Comparison of ENCODE assay signal across 8 cellular contexts in the genomic region with DNA sequence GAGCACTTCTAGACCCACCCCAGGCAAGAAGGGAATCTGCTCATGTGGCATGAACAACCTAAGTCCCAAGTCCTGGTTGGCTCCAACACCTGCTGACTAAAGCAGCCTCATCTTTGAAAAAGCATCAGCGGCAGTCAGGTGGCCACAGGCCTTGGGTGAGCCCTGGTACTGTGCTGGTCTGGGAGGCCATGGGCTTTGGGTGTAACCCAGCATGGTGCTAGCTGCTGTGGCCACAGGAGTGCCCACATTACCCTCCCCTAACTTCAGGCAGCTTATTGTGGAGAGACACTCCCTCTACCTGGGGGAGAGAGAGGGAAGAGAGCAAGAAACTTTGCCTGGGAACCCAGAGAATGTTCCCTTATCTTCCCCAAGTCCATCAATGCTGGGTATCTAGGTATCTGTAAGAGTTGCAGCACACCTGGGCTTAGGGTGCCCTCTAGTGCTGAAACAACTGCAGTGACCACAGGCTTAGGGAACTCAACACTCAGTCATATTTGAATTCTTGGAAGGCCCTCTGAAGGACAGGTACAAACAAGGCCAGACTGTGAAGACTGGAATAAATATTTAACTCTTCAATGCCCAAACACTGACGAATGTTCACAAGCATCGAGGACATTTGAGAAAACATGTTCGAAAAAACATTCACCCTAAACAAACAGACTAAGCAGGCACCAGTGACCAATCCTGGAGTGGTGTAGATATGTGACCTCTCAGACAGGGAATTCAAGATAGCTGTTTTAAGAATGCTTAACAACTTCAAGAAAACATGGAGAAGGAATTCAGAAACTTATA.
DNase-seq lines count a peak whose midpoint lies in the region; ATAC-seq and TF ChIP-seq lines count a peak whose summit lies in the region.

No MANE protein-coding gene starts in this region.

- peak in 2 of 9 donors; percentile 17 to 38 for TF ChIP-seq CTCF in heart right ventricle (IDR thresholded peaks at IDR 0.05)

- in situ Hi-C loops in HAP-1 (cut with MboI; ENCODE audit: low sequenced_read_pairs), result no loop called here

- H3K27ac ChIP-seq in SJCRH30 (no peak overlapping the region), iPS DF 6.9 (ENCODE audit: low read length) (no peak overlapping the region), heart right ventricle (no peak overlapping the region)

- ATAC-seq in heart right ventricle, result no peak

- H3K27me3 ChIP-seq in HAP-1 (ENCODE audit: low read depth) (no peaks in the 10 kb centered on the region), SJCRH30 (no peaks in the 10 kb centered on the region), iPS DF 6.9 (ENCODE audit: control insufficient read depth, insufficient read depth, low read length) (no peaks in the 10 kb centered on the region), heart right ventricle (no peaks in the 10 kb centered on the region)

- H3K36me3 ChIP-seq in HAP-1 (replicated peaks) (peaks cover 52% of the 10 kb centered on the region), SJCRH30 (peaks cover 87% of the 10 kb centered on the region), iPS DF 6.9 (ENCODE audit: control insufficient read depth, insufficient read depth, low read length) (peaks cover 11% of the 10 kb centered on the region), heart right ventricle (peaks cover 0 to 100% (median 68%) of the 10 kb centered on the region in 9 donors)

- WGBS in iPS DF 6.9 (ENCODE audit: insufficient coverage, insufficient read length), result no CpG with 5 or more reads among the region's 4 CpGs
- 95 to 97% methylated on average over 4 of the region's 4 CpGs for WGBS in heart right ventricle, 2 donors

- H3K4me1 ChIP-seq in HAP-1, result no peaks in the 10 kb centered on the region
- no peaks in the 10 kb centered on the region for H3K4me1 ChIP-seq in SJCRH30
- no peaks in the 10 kb centered on the region for H3K4me1 ChIP-seq in iPS DF 6.9 (ENCODE audit: control insufficient read depth, insufficient read depth, low read length)
- H3K4me1 ChIP-seq in heart right ventricle, result no peaks in the 10 kb centered on the region

- H3K9me3 ChIP-seq in HAP-1, result no peaks in the 10 kb centered on the region
- H3K9me3 ChIP-seq in SJCRH30 (replicated peaks), result peaks cover 10% of the 10 kb centered on the region
- no peaks in the 10 kb centered on the region for H3K9me3 ChIP-seq in iPS DF 6.9 (ENCODE audit: control insufficient read depth, insufficient read depth, low read length)
- peaks cover 0 to 38% (median 17%) of the 10 kb centered on the region in 11 donors for H3K9me3 ChIP-seq in heart right ventricle

- intact Hi-C loops in heart right ventricle (cut with DNase I), result no loop called here

- peak; percentile 21 for DNase-seq in COR-L47 (lab: John Stamatoyannopoulos, UW)
- peak; percentile 6 to 23 for DNase-seq in HAP-1 (ENCODE audit: low spot score in 2 of 2)
- DNase-seq in SJCRH30, result peak; percentile 27 to 46
- DNase-seq in iPS DF 6.9 (ENCODE audit: low read depth, low spot score), result peak; percentile 22
- no peak for DNase-seq in activated CD8-positive, alpha-beta memory T cell treated with anti-CD3 and anti-CD28 coated beads for 24 hours
- no peak for DNase-seq in globus pallidus (ENCODE audit: low spot score)
- DNase-seq in heart right ventricle, result no peak
- DNase-seq in COLO829 (ENCODE audit: low spot score), result no peak

- H3K4me3 ChIP-seq in HAP-1, result no peak overlapping the region
- H3K4me3 ChIP-seq in SJCRH30, result no peak overlapping the region
- H3K4me3 ChIP-seq in iPS DF 6.9 (ENCODE audit: low read length), result no peak overlapping the region
- H3K4me3 ChIP-seq in heart right ventricle, result no peak overlapping the region

Comparison
In these comparisons a context has a peak if more than half of its experiments do, and no peak if none do; other contexts are left out.
1. DNase-seq: peak in COR-L47 (single experiment), HAP-1 (2 of 2), SJCRH30 (2 of 2) and iPS DF 6.9 (single experiment); none in activated CD8-positive, alpha-beta memory T cell treated with anti-CD3 and anti-CD28 coated beads for 24 hours (single experiment), globus pallidus (single experiment), heart right ventricle (0 of 2) and COLO829 (single experiment).